Comparison of ENCODE assay signal across 8 cellular contexts in the genomic region with DNA sequence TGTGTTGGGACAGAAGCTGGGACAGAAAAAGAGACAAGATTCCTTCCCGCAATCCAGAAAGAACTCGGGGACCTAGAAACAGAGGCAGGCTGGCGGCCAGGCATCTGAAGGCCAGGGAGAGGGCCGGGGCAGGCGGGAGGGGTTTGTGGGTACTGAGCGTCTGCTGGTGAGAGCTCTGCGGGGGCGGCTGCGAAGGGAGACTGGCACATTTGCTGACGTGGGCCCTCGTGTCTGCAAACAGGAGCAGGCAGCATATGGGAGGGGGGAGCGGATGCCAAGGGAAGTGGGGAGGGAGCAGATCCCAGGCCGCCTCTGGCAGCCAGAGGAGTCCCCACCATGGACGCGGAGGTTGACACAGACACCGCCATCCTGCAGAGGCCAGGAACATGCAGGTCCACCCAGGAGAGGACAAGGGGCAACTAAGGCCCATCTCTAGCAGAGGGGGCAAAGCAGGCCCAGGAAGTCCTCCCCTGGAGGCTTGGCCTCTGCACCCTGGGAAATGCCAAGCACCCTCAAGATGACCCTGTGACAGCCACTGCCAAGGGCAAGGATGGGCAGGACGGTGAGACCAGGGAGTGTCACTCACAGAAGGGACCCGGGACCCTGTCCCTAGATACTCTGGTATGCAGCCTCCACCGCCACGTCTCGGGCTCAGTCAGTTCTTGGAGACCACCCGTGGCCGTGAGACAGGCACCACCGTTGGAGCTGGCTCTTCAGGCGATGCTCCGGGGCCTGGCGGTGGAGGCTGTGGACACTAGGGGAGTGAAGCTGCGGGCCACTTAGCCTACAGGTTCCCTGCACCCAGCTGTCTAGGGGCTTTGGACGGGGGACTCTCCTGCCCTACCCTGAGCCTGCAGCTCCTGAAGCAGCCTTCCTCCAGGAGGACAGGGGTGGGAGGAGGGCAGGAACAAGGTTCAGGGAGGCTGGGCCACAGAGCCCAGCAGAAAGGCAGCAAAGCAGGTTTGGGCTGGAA. TPM values are rescaled to one million over a fixed set of nuclear protein-coding genes. Genes with fewer than 3 reads are reported as not detected.
A peak's percentile ranks its signal among the peaks of the same experiment; 100 is the strongest.
DNase-seq lines count a peak whose midpoint lies in the region; ATAC-seq and TF ChIP-seq lines count a peak whose summit lies in the region.

No MANE protein-coding gene starts in this region.

- intact Hi-C loops in natural killer cell (cut with micrococcal nuclease): no loop called here
- intact Hi-C loops in Right ventricle myocardium superior (cut with DNase I): no loop called here

- no peak for ATAC-seq in natural killer cell treated with Interleukin-12 subunit alpha and Interleukin-12 subunit beta and Interleukin-15 and Interleukin-18, amount 100 ng/mL, for 72 hours
- ATAC-seq in natural killer cell: no peak
- ATAC-seq in Right ventricle myocardium superior (ENCODE audit: poor library complexity): peak; percentile 72
- no peak for ATAC-seq in HG03439 (IDR thresholded peaks at IDR 0.05; ENCODE audit: unreplicated experiment)
- no peak for ATAC-seq in HG03095 (IDR thresholded peaks at IDR 0.05; ENCODE audit: unreplicated experiment)
- no peak for ATAC-seq in GM19023 (IDR thresholded peaks at IDR 0.05; ENCODE audit: unreplicated experiment)

- H3K9me3 Mint-ChIP-seq in natural killer cell treated with Interleukin-12 subunit alpha and Interleukin-12 subunit beta and Interleukin-15 and Interleukin-18, amount 100 ng/mL, for 72 hours: no peaks in the 10 kb centered on the region
- H3K9me3 Mint-ChIP-seq in natural killer cell (no peaks in the 10 kb centered on the region), nephron progenitor cell (no peaks in the 10 kb centered on the region)

- H3K36me3 Mint-ChIP-seq in natural killer cell treated with Interleukin-12 subunit alpha and Interleukin-12 subunit beta and Interleukin-15 and Interleukin-18, amount 100 ng/mL, for 72 hours: no peaks in the 10 kb centered on the region
- H3K36me3 Mint-ChIP-seq in natural killer cell: no peaks in the 10 kb centered on the region
- no peaks in the 10 kb centered on the region for H3K36me3 Mint-ChIP-seq in nephron progenitor cell (ENCODE audit: low read depth)

- H3K27ac Mint-ChIP-seq in natural killer cell treated with Interleukin-12 subunit alpha and Interleukin-12 subunit beta and Interleukin-15 and Interleukin-18, amount 100 ng/mL, for 72 hours: no peak overlapping the region
- H3K27ac Mint-ChIP-seq in natural killer cell (no peak overlapping the region), nephron progenitor cell (peak overlapping the region; percentile 25)

- in situ Hi-C loops in GM13976 (cut with MboI; ENCODE audit: low sequenced_read_pairs, unreplicated experiment): no loop called here

- peaks cover 5 to 11% of the 10 kb centered on the region in 2 donors for H3K27me3 Mint-ChIP-seq in natural killer cell treated with Interleukin-12 subunit alpha and Interleukin-12 subunit beta and Interleukin-15 and Interleukin-18, amount 100 ng/mL, for 72 hours
- H3K27me3 Mint-ChIP-seq in natural killer cell (ENCODE audit: low read depth in 2 of 2): peaks cover 0 to 12% of the 10 kb centered on the region in 2 donors
- peaks cover 6% of the 10 kb centered on the region for H3K27me3 Mint-ChIP-seq in nephron progenitor cell (ENCODE audit: low read depth, poor library complexity)

- TF ChIP-seq CTCF in natural killer cell (IDR thresholded peaks at IDR 0.05) (no peak), nephron progenitor cell (IDR thresholded peaks at IDR 0.05) (no peak), GM13976 (IDR thresholded peaks at IDR 0.05; ENCODE audit: borderline replicate concordance, control extremely low read depth, extremely low read depth, insufficient read depth, missing control alignments) (no peak)

- H3K4me1 Mint-ChIP-seq in natural killer cell treated with Interleukin-12 subunit alpha and Interleukin-12 subunit beta and Interleukin-15 and Interleukin-18, amount 100 ng/mL, for 72 hours (ENCODE audit: low read depth in 2 of 2): peaks cover 0 to 10% of the 10 kb centered on the region in 2 donors
- H3K4me1 Mint-ChIP-seq in natural killer cell (peaks cover 0 to 8% of the 10 kb centered on the region in 2 donors), nephron progenitor cell (peaks cover 80% of the 10 kb centered on the region)

- no peak overlapping the region for H3K4me3 Mint-ChIP-seq in natural killer cell treated with Interleukin-12 subunit alpha and Interleukin-12 subunit beta and Interleukin-15 and Interleukin-18, amount 100 ng/mL, for 72 hours
- H3K4me3 Mint-ChIP-seq in natural killer cell (no peak overlapping the region), nephron progenitor cell (peak overlapping the region; percentile 61)

- peak; percentile 47 for DNase-seq in natural killer cell treated with Interleukin-12 subunit alpha and Interleukin-12 subunit beta and Interleukin-15 and Interleukin-18, amount 100 ng/mL, for 72 hours (ENCODE audit: low spot score)
- DNase-seq in natural killer cell (no peak), Right ventricle myocardium superior (peak; percentile 83), nephron progenitor cell (no peak), GM13976 (ENCODE audit: low spot score) (no peak)

RNA-seq across cellular contexts. Expression of a gene that starts 32.0 kb away (rescaled TPM):
- total RNA-seq in natural killer cell treated with Interleukin-12 subunit alpha and Interleukin-12 subunit beta and Interleukin-15 and Interleukin-18, amount 100 ng/mL, for 72 hours: under 1 TPM in 1 of 2 donors, not detected in 1; 0.22 TPM
- total RNA-seq in natural killer cell (under 1 TPM in 2 of 3 donors, not detected in 1; 0.39 to 0.60 TPM), Right ventricle myocardium superior (88.9 TPM)

RNA-seq across cellular contexts. Expression of a gene that starts 44.7 kb away (rescaled TPM):
- 1 to 10 TPM; 1.2 to 8.0 TPM for total RNA-seq in natural killer cell treated with Interleukin-12 subunit alpha and Interleukin-12 subunit beta and Interleukin-15 and Interleukin-18, amount 100 ng/mL, for 72 hours
- total RNA-seq in natural killer cell (1 to 10 TPM; 2.6 to 5.9 (median 3.8) TPM), Right ventricle myocardium superior (10.0 TPM)

Comparison
In these comparisons a context has a peak if more than half of its experiments do, and no peak if none do; other contexts are left out.
1. DNase-seq: peak in natural killer cell treated with Interleukin-12 subunit alpha and Interleukin-12 subunit beta and Interleukin-15 and Interleukin-18, amount 100 ng/mL, for 72 hours (single experiment) and Right ventricle myocardium superior (single experiment); none in natural killer cell (single experiment), nephron progenitor cell (single experiment) and GM13976 (single experiment).
2. RNA of a gene that starts 32.0 kb away (total RNA-seq): 88.9 TPM in Right ventricle myocardium superior (single experiment); 0.39 to 0.60 TPM in natural killer cell and 0.22 TPM in natural killer cell treated with Interleukin-12 subunit alpha and Interleukin-12 subunit beta and Interleukin-15 and Interleukin-18, amount 100 ng/mL, for 72 hours; every median in the first group is over 10 times any median in the second.